In genomic region chr3:165800970-165801369, GRCh38 we compare ENCODE assay signal across 19 cellular contexts. TPM values are rescaled to one million over a fixed set of nuclear protein-coding genes. Genes with fewer than 3 reads are reported as not detected.
A peak's percentile ranks its signal among the peaks of the same experiment; 100 is the strongest.
DNase-seq lines count a peak whose midpoint lies in the region; ATAC-seq and TF ChIP-seq lines count a peak whose summit lies in the region.
"Had no signal": no experiment of that assay in that cellular context is flagged by ENCODE, and none has a peak within 500 bp of the region (broad histone marks: within the 10 kb centered on the region; RNA-seq: fewer than 3 reads in every experiment).

No MANE protein-coding gene starts in this region.

- ATAC-seq in GM18502 (IDR thresholded peaks at IDR 0.05; ENCODE audit: poor library complexity, unreplicated experiment) (no peak), lower lobe of right lung (no peak), left lung (no peak)
- ATAC-seq: CD8-positive, alpha-beta T cell; left colon had no signal

- H3K36me3 ChIP-seq in MG63 = no peaks in the 10 kb centered on the region
- no peaks in the 10 kb centered on the region for H3K36me3 ChIP-seq in lower lobe of right lung
- H3K36me3 ChIP-seq in left lung = no peaks in the 10 kb centered on the region
- H3K36me3 ChIP-seq: breast epithelium, spleen, upper lobe of left lung had no signal

- no peaks in the 10 kb centered on the region for H3K9me3 ChIP-seq in MG63
- no peaks in the 10 kb centered on the region for H3K9me3 ChIP-seq in lower lobe of right lung
- H3K9me3 ChIP-seq in left lung = no peaks in the 10 kb centered on the region
- H3K9me3 ChIP-seq: breast epithelium, upper lobe of left lung had no signal

- intact Hi-C loops in lower lobe of right lung (cut with DNase I) (no loop called here), left lung (cut with DNase I) (no loop called here)

- DNase-seq in NCI-H748 (lab: John Stamatoyannopoulos, UW; ENCODE audit: unreplicated experiment) = peak; percentile 57
- DNase-seq in NCI-H748 treated with DMSO at 0.1 percent for 48 hours (lab: John Stamatoyannopoulos, UW) = no peak
- DNase-seq in MG63 = peak; percentile 3
- peak; percentile 17 for DNase-seq in amniotic epithelial cell (ENCODE audit: low read depth)
- DNase-seq in renal cortical epithelial cell (ENCODE audit: low read depth) = peak; percentile 9
- DNase-seq in lower lobe of right lung = no peak
- DNase-seq in left lung = no peak
- DNase-seq: activated CD4-positive, alpha-beta T cell treated with anti-CD3 and anti-CD28 coated beads, Interleukin-2, amount 10 ng/mL, durations not matched to agents 7 days and 5 days; activated T-cell treated with anti-CD3 and anti-CD28 coated beads for 4 hours; CD8-positive, alpha-beta T cell; left colon; MV-4-11; NCI-H2227 treated with DMSO at 0.1 percent for 48 hours; posterior cingulate gyrus; spleen; stimulated activated naive CD4-positive, alpha-beta T cell; upper lobe of left lung had no signal

- H3K27ac ChIP-seq in lower lobe of right lung = no peak overlapping the region
- no peak overlapping the region for H3K27ac ChIP-seq in left lung
- H3K27ac ChIP-seq: breast epithelium, spleen, upper lobe of left lung had no signal

- H3K27me3 ChIP-seq in MG63 (no peaks in the 10 kb centered on the region), lower lobe of right lung (ENCODE audit: low read depth) (no peaks in the 10 kb centered on the region), left lung (no peaks in the 10 kb centered on the region)
- H3K27me3 ChIP-seq: breast epithelium, spleen, upper lobe of left lung had no signal

- TF ChIP-seq CTCF in lower lobe of right lung (IDR thresholded peaks at IDR 0.05) = no peak
- no peak for TF ChIP-seq CTCF in left lung (IDR thresholded peaks at IDR 0.05)

- H3K4me1 ChIP-seq in lower lobe of right lung (no peaks in the 10 kb centered on the region), left lung (no peaks in the 10 kb centered on the region)
- H3K4me1 ChIP-seq: breast epithelium, spleen, upper lobe of left lung had no signal

- H3K4me3 ChIP-seq in MG63 = no peak overlapping the region
- no peak overlapping the region for H3K4me3 ChIP-seq in lower lobe of right lung
- H3K4me3 ChIP-seq in left lung = no peak overlapping the region
- H3K4me3 ChIP-seq: breast epithelium, spleen, upper lobe of left lung had no signal

RNA-seq across cellular contexts. Expression of gene BCHE, which starts 36.3 kb away (rescaled TPM):
- not detected in 2 replicates for total RNA-seq in MG63 (2014; rRNA removed; shearing (Covaris generic); ENCODE audit: low replicate concordance)
- total RNA-seq in renal cortical epithelial cell (1.9 and 3.5 TPM in 2 replicates), lower lobe of right lung (5.8 TPM), left lung (10 to 100 TPM in 1 of 2 donors, 1 to 10 TPM in 1; 6.6 to 13.7 TPM)
- total RNA-seq: activated CD4-positive, alpha-beta T cell treated with anti-CD3 and anti-CD28 coated beads, Interleukin-2, amount 10 ng/mL, durations not matched to agents 7 days and 5 days; CD8-positive, alpha-beta T cell had no signal

Comparison
In these comparisons a context has a peak if more than half of its experiments do, and no peak if none do; other contexts are left out.
1. DNase-seq: peak in NCI-H748 (single experiment), MG63 (single experiment), amniotic epithelial cell (single experiment) and renal cortical epithelial cell (single experiment); none in NCI-H748 treated with DMSO at 0.1 percent for 48 hours (single experiment), lower lobe of right lung (single experiment) and left lung (0 of 2).